ENCODE assay signal across 13 cellular contexts in genomic region chr3:117444175-117444574, GRCh38.
"Had no signal": no experiment of that assay in that cellular context is flagged by ENCODE, and none has a peak within 500 bp of the region (broad histone marks: within the 10 kb centered on the region; RNA-seq: fewer than 3 reads in every experiment).

No MANE protein-coding gene starts in this region.

- H3K4me3 ChIP-seq: tibial artery had no signal

- H3K27ac ChIP-seq: tibial artery had no signal

- H3K27ac Mint-ChIP-seq: activated B cell treated with CpG ODN at 0.5 μM for 24 hours; activated CD4-positive, alpha-beta T cell treated with anti-CD3 and anti-CD28 coated beads, Interleukin-2, amount 10 ng/mL, durations not matched to agents 24 days and 14 days; activated naive CD4-positive, alpha-beta T cell treated with anti-CD3 and anti-CD28 coated beads, Interleukin-2, amount 10 ng/mL, durations not matched to agents 7 days and 5 days; activated naive CD8-positive, alpha-beta T cell treated with anti-CD3 and anti-CD28 coated beads, Interleukin-2, amount 50 U/mL, for 24 hours; brain; progenitor cell of endocrine pancreas had no signal

- ATAC-seq: activated naive CD8-positive, alpha-beta T cell treated with anti-CD3 and anti-CD28 coated beads, Interleukin-2, amount 50 U/mL, for 24 hours; activated T-cell treated with anti-CD3 and anti-CD28 coated beads, Interleukin-2, amount 50 U/mL, for 4 hours; left ventricle myocardium superior had no signal

- H3K9me3 Mint-ChIP-seq: activated B cell treated with CpG ODN at 0.5 μM for 24 hours; activated CD4-positive, alpha-beta T cell treated with anti-CD3 and anti-CD28 coated beads, Interleukin-2, amount 10 ng/mL, durations not matched to agents 24 days and 14 days; activated naive CD4-positive, alpha-beta T cell treated with anti-CD3 and anti-CD28 coated beads, Interleukin-2, amount 10 ng/mL, durations not matched to agents 7 days and 5 days; activated naive CD8-positive, alpha-beta T cell treated with anti-CD3 and anti-CD28 coated beads, Interleukin-2, amount 50 U/mL, for 24 hours; activated T-cell treated with anti-CD3 and anti-CD28 coated beads, Interleukin-2, amount 50 U/mL, for 4 hours; brain had no signal

- H3K4me1 ChIP-seq: tibial artery had no signal

- H3K9me3 ChIP-seq: tibial artery had no signal

- DNase-seq: activated B cell treated with CpG ODN at 0.5 μM for 24 hours; activated CD4-positive, alpha-beta T cell treated with anti-CD3 and anti-CD28 coated beads, Interleukin-2, amount 10 ng/mL, durations not matched to agents 24 days and 14 days; activated CD8-positive, alpha-beta memory T cell treated with anti-CD3 and anti-CD28 coated beads, Interleukin-2, amount 50 U/mL, for 4 hours; activated naive CD4-positive, alpha-beta T cell treated with anti-CD3 and anti-CD28 coated beads, Interleukin-2, amount 10 ng/mL, durations not matched to agents 7 days and 5 days; activated naive CD8-positive, alpha-beta T cell treated with anti-CD3 and anti-CD28 coated beads, Interleukin-2, amount 50 U/mL, for 24 hours; activated T-cell treated with anti-CD3 and anti-CD28 coated beads, Interleukin-2, amount 50 U/mL, for 4 hours; anterior cingulate cortex; caudate nucleus; left ventricle myocardium superior; stimulated activated naive CD4-positive, alpha-beta T cell; tibial artery had no signal

- H3K36me3 Mint-ChIP-seq: activated naive CD4-positive, alpha-beta T cell treated with anti-CD3 and anti-CD28 coated beads, Interleukin-2, amount 10 ng/mL, durations not matched to agents 7 days and 5 days; brain had no signal

- H3K4me3 Mint-ChIP-seq: activated B cell treated with CpG ODN at 0.5 μM for 24 hours; activated CD4-positive, alpha-beta T cell treated with anti-CD3 and anti-CD28 coated beads, Interleukin-2, amount 10 ng/mL, durations not matched to agents 24 days and 14 days; activated naive CD4-positive, alpha-beta T cell treated with anti-CD3 and anti-CD28 coated beads, Interleukin-2, amount 10 ng/mL, durations not matched to agents 7 days and 5 days; activated naive CD8-positive, alpha-beta T cell treated with anti-CD3 and anti-CD28 coated beads, Interleukin-2, amount 50 U/mL, for 24 hours; activated T-cell treated with anti-CD3 and anti-CD28 coated beads, Interleukin-2, amount 50 U/mL, for 4 hours; brain had no signal

- H3K36me3 ChIP-seq: tibial artery had no signal

- H3K4me1 Mint-ChIP-seq: activated B cell treated with CpG ODN at 0.5 μM for 24 hours; activated CD4-positive, alpha-beta T cell treated with anti-CD3 and anti-CD28 coated beads, Interleukin-2, amount 10 ng/mL, durations not matched to agents 24 days and 14 days; activated naive CD4-positive, alpha-beta T cell treated with anti-CD3 and anti-CD28 coated beads, Interleukin-2, amount 10 ng/mL, durations not matched to agents 7 days and 5 days; activated naive CD8-positive, alpha-beta T cell treated with anti-CD3 and anti-CD28 coated beads, Interleukin-2, amount 50 U/mL, for 24 hours had no signal

- H3K27me3 Mint-ChIP-seq: activated B cell treated with CpG ODN at 0.5 μM for 24 hours; activated CD4-positive, alpha-beta T cell treated with anti-CD3 and anti-CD28 coated beads, Interleukin-2, amount 10 ng/mL, durations not matched to agents 24 days and 14 days; activated naive CD4-positive, alpha-beta T cell treated with anti-CD3 and anti-CD28 coated beads, Interleukin-2, amount 10 ng/mL, durations not matched to agents 7 days and 5 days; activated naive CD8-positive, alpha-beta T cell treated with anti-CD3 and anti-CD28 coated beads, Interleukin-2, amount 50 U/mL, for 24 hours; progenitor cell of endocrine pancreas had no signal
